Comparison of ENCODE assay signal across 34 cellular contexts in genomic region chr3:124014366-124014942, GRCh38. TPM values are rescaled to one million over a fixed set of nuclear protein-coding genes. Genes with fewer than 3 reads are reported as not detected.
A peak's percentile ranks its signal among the peaks of the same experiment; 100 is the strongest.
DNase-seq lines count a peak whose midpoint lies in the region; ATAC-seq and TF ChIP-seq lines count a peak whose summit lies in the region.
"Had no signal": no experiment of that assay in that cellular context is flagged by ENCODE, and none has a peak within 500 bp of the region (broad histone marks: within the 10 kb centered on the region; RNA-seq: fewer than 3 reads in every experiment).

No MANE protein-coding gene starts in this region.

- H3K36me3 Mint-ChIP-seq in natural killer cell, result no peaks in the 10 kb centered on the region
- no peaks in the 10 kb centered on the region for H3K36me3 Mint-ChIP-seq in CD8-positive, alpha-beta memory T cell
- H3K36me3 Mint-ChIP-seq: activated CD4-positive, alpha-beta memory T cell treated with anti-CD3 and anti-CD28 coated beads for 36 hours had no signal

- no peak overlapping the region for H3K4me3 ChIP-seq in SK-N-SH (ENCODE audit: low read depth in 2 of 2, low read length in 1 of 2)
- H3K4me3 ChIP-seq in fibroblast of mammary gland (ENCODE audit: control insufficient read depth, low read depth, low read length), result no peak overlapping the region
- H3K4me3 ChIP-seq in CD8-positive, alpha-beta memory T cell (ENCODE audit: low read length), result no peak overlapping the region
- H3K4me3 ChIP-seq: esophagus squamous epithelium, left lung, prostate gland, sigmoid colon, SJSA1, testis had no signal

- TF ChIP-seq CTCF in SK-N-SH (IDR thresholded peaks at IDR 0.05) (no peak), fibroblast of mammary gland (conservative IDR thresholded peaks at IDR 0.05; ENCODE audit: control insufficient read depth, insufficient read depth, low read depth, low read length) (no peak), natural killer cell (IDR thresholded peaks at IDR 0.05) (no peak)

- no peaks in the 10 kb centered on the region for H3K9me2 ChIP-seq in SK-N-SH

- no peak overlapping the region for H3K9ac ChIP-seq in SK-N-SH
- H3K9ac ChIP-seq: KMS-11 had no signal

- CTCF ChIA-PET in SK-N-SH (lab: Yijun Ruan, JAX), result interaction anchor here (1.0 to 7.7 kb wide), 10 partner anchors 18 to 536 kb away, joined by 3 to 97 read pairs (median 8); partner anchors contain the start of gene KALRN
- CTCF ChIA-PET in CD8-positive, alpha-beta memory T cell (lab: Charles Lee), result interaction anchor here (3.8 kb wide), 1 partner anchor 18 kb away, joined by 11 read pairs; the partner anchor contains the start of gene KALRN

- POLR2A ChIA-PET in SK-N-SH (lab: Yijun Ruan, JAX), result no interaction called here
- POLR2A ChIA-PET in CD8-positive, alpha-beta memory T cell (lab: Charles Lee), result no interaction called here

- no peaks in the 10 kb centered on the region for H3F3A ChIP-seq in SK-N-SH (replicated peaks; ENCODE audit: insufficient read depth)

- TF ChIP-seq EP300 in SK-N-SH (IDR thresholded peaks at IDR 0.05; ENCODE audit: borderline replicate concordance in 1 of 2, low read depth in 1 of 2, low read length in 1 of 2), result no peak

- no peak overlapping the region for H3K27ac Mint-ChIP-seq in natural killer cell
- H3K27ac Mint-ChIP-seq in CD8-positive, alpha-beta memory T cell, result no peak overlapping the region
- H3K27ac Mint-ChIP-seq: activated CD4-positive, alpha-beta memory T cell treated with anti-CD3 and anti-CD28 coated beads for 36 hours; activated T-helper 17 cell treated with anti-CD3 and anti-CD28 coated beads, Interleukin-2, amount 50 U/mL, for 72 hours; endodermal cell had no signal

- H3K4me2 ChIP-seq in SK-N-SH, result no peak overlapping the region
- H3K4me2 ChIP-seq: KMS-11 had no signal

- H3K79me2 ChIP-seq in SK-N-SH (ENCODE audit: insufficient read depth), result no peaks in the 10 kb centered on the region

- H3K4me1 ChIP-seq in SK-N-SH (ENCODE audit: control insufficient read depth in 1 of 2, insufficient read depth in 2 of 2, low read depth in 1 of 2, low read length in 1 of 2), result peaks cover 0 to 5% of the 10 kb centered on the region in 2 experiments; a peak in 1 of 4 replicates
- H3K4me1 ChIP-seq in CD8-positive, alpha-beta memory T cell (ENCODE audit: insufficient read depth, low read length), result no peaks in the 10 kb centered on the region
- H3K4me1 ChIP-seq: left lung, SJSA1, testis had no signal

- no peak overlapping the region for H2AFZ ChIP-seq in SK-N-SH (ENCODE audit: low read depth)

- H3K9me3 ChIP-seq in SK-N-SH, result no peaks in the 10 kb centered on the region
- no peaks in the 10 kb centered on the region for H3K9me3 ChIP-seq in CD8-positive, alpha-beta memory T cell (ENCODE audit: low read length)
- H3K9me3 ChIP-seq: esophagus squamous epithelium, left lung, neutrophil, prostate gland, sigmoid colon, SJSA1, testis had no signal

- no peak for ATAC-seq in SK-N-SH treated with all-trans-retinoic acid at 6 μM for 48 hours
- ATAC-seq in HG02798 (IDR thresholded peaks at IDR 0.05; ENCODE audit: poor library complexity, unreplicated experiment), result no peak
- ATAC-seq in natural killer cell, result no peak
- ATAC-seq: activated CD4-positive, CD25-positive, alpha-beta regulatory T cell treated with anti-CD3 and anti-CD28 coated beads, Interleukin-2, amount 50 U/mL, for 24 hours; activated T-helper 17 cell treated with anti-CD3 and anti-CD28 coated beads, Interleukin-2, amount 50 U/mL, for 72 hours; left lung had no signal

- H3K27me3 ChIP-seq in SK-N-SH (ENCODE audit: insufficient read depth), result no peaks in the 10 kb centered on the region
- H3K27me3 ChIP-seq in CD8-positive, alpha-beta memory T cell (ENCODE audit: insufficient read depth, low read length, poor library complexity, severe bottlenecking), result no peaks in the 10 kb centered on the region
- H3K27me3 ChIP-seq: left lung, sigmoid colon, SJSA1, testis had no signal

- intact Hi-C loops in natural killer cell (cut with micrococcal nuclease), result no loop called here

- WGBS in SK-N-SH (ENCODE audit: low lambda C conversion rate), result 74% methylated on average over 3 of the region's 3 CpGs

- no peak overlapping the region for H3K27ac ChIP-seq in SK-N-SH (ENCODE audit: low read depth in 2 of 2, low read length in 1 of 2)
- no peak overlapping the region for H3K27ac ChIP-seq in CD8-positive, alpha-beta memory T cell (ENCODE audit: low read depth, low read length)
- H3K27ac ChIP-seq: esophagus squamous epithelium, KMS-11, left lung, neutrophil, prostate gland, sigmoid colon, SJSA1, testis had no signal

- H3K36me3 ChIP-seq in SK-N-SH (replicated peaks in 1 of 2; ENCODE audit: control insufficient read depth in 1 of 2, insufficient read depth in 2 of 2, low read length in 1 of 2), result no peaks in the 10 kb centered on the region
- H3K36me3 ChIP-seq in CD8-positive, alpha-beta memory T cell (ENCODE audit: insufficient read depth, low read length), result no peaks in the 10 kb centered on the region
- H3K36me3 ChIP-seq: esophagus squamous epithelium, left lung, neutrophil, prostate gland, sigmoid colon, SJSA1 had no signal

- no peak for TF ChIP-seq RAD21 in SK-N-SH (IDR thresholded peaks at IDR 0.05; ENCODE audit: low read length)

- no peak for DNase-seq in SK-N-SH
- peak; percentile 45 for DNase-seq in RPMI7951 (ENCODE audit: low read depth)
- peak; percentile 31 for DNase-seq in fibroblast of mammary gland (ENCODE audit: low read depth)
- no peak for DNase-seq in GM19240 (ENCODE audit: insufficient read length, low spot score)
- DNase-seq in natural killer cell, result no peak
- no peak for DNase-seq in CD8-positive, alpha-beta memory T cell
- DNase-seq: activated CD4-positive, alpha-beta memory T cell treated with anti-CD3 and anti-CD28 coated beads for 36 hours; activated CD8-positive, alpha-beta memory T cell treated with anti-CD3 and anti-CD28 coated beads, Interleukin-2, amount 50 U/mL, for 4 hours; activated naive CD4-positive, alpha-beta T cell treated with anti-CD3 and anti-CD28 coated beads, Interleukin-2, amount 50 U/mL, for 16 hours; amniotic stem cell; DMS79; endodermal cell; esophagus squamous epithelium; HCEC 1CT; left lung; mesenchymal stem cell; NCI-H1417 treated with DMSO at 0.1 percent for 48 hours; NCI-H526; sigmoid colon; stimulated activated naive CD4-positive, alpha-beta T cell; testis had no signal

- H4K20me1 ChIP-seq in SK-N-SH (ENCODE audit: insufficient read depth), result no peaks in the 10 kb centered on the region

- no peaks in the 10 kb centered on the region for H3K4me1 Mint-ChIP-seq in natural killer cell
- no peaks in the 10 kb centered on the region for H3K4me1 Mint-ChIP-seq in CD8-positive, alpha-beta memory T cell
- H3K4me1 Mint-ChIP-seq: activated T-helper 17 cell treated with anti-CD3 and anti-CD28 coated beads, Interleukin-2, amount 50 U/mL, for 72 hours had no signal

- H3K9me3 Mint-ChIP-seq in natural killer cell, result no peaks in the 10 kb centered on the region
- H3K9me3 Mint-ChIP-seq in CD8-positive, alpha-beta memory T cell, result peaks cover 0 to 2% (median 0%) of the 10 kb centered on the region in 5 donors
- H3K9me3 Mint-ChIP-seq: activated CD4-positive, alpha-beta memory T cell treated with anti-CD3 and anti-CD28 coated beads for 36 hours; activated T-helper 17 cell treated with anti-CD3 and anti-CD28 coated beads, Interleukin-2, amount 50 U/mL, for 72 hours; endodermal cell had no signal

- no peak overlapping the region for H3K4me3 Mint-ChIP-seq in natural killer cell
- no peak overlapping the region for H3K4me3 Mint-ChIP-seq in CD8-positive, alpha-beta memory T cell
- H3K4me3 Mint-ChIP-seq: activated CD4-positive, alpha-beta memory T cell treated with anti-CD3 and anti-CD28 coated beads for 36 hours; activated T-helper 17 cell treated with anti-CD3 and anti-CD28 coated beads, Interleukin-2, amount 50 U/mL, for 72 hours; endodermal cell had no signal

- H3K27me3 Mint-ChIP-seq in natural killer cell (ENCODE audit: low read depth in 2 of 2), result peaks cover 24 to 59% of the 10 kb centered on the region in 2 donors
- peaks cover 22 to 57% of the 10 kb centered on the region in 2 donors for H3K27me3 Mint-ChIP-seq in CD8-positive, alpha-beta memory T cell

TF ChIP-seq in SK-N-SH, 30 proteins besides CTCF, POLR2A, EP300 and RAD21 (continues in another document):
- 0 out of 2 replicates have a peak, but pooled peaks have one; percentile 6 for TF ChIP-seq FOSL2 (IDR thresholded peaks at IDR 0.05; ENCODE audit: borderline replicate concordance, low read depth)
- TF ChIP-seq NFIC (IDR thresholded peaks at IDR 0.05; ENCODE audit: borderline replicate concordance), result peak; percentile 37; the same call in 1 of the 2 replicates

TF ChIP-seq in SK-N-SH treated with all-trans-retinoic acid at 6 μM for 48 hours, 23 proteins besides CTCF, POLR2A, EP300 and RAD21 (continues in another document):
- no peak for TF ChIP-seq TOX (CRISPR knock-in tag; IDR thresholded peaks at IDR 0.05; ENCODE audit: borderline replicate concordance)

RNA-seq across cellular contexts. Expression of gene KALRN, which starts 18.7 kb away (rescaled TPM):
- 10.1 and 11.0 TPM in 2 replicates for polyA plus RNA-seq in SK-N-SH (2012; rRNA removed)
- 7.3 and 8.3 TPM in 2 replicates for polyA plus RNA-seq in SK-N-SH (2012; cell fraction: cytosol; rRNA removed)
- 25.3 and 26.4 TPM in 2 replicates for polyA plus RNA-seq in SK-N-SH (2012; cell fraction: nucleus; rRNA removed)
- 0.88 and 1.4 TPM in 2 replicates for total RNA-seq in RPMI7951 (2014; rRNA removed; shearing (Covaris generic))
- total RNA-seq in natural killer cell, result 1 to 10 TPM; 1.5 to 4.2 (median 2.3) TPM
- total RNA-seq in CD8-positive, alpha-beta memory T cell, result 1 to 10 TPM; 5.1 to 5.4 TPM
- 2.6 TPM for polyA plus RNA-seq in CD8-positive, alpha-beta memory T cell

RNA-seq across cellular contexts. Expression of gene ROPN1, which starts 22.5 kb away (rescaled TPM):
- polyA plus RNA-seq in SK-N-SH (2012; rRNA removed), result 0.05 TPM in 1 of 2 replicates, not detected in the other
- polyA plus RNA-seq in SK-N-SH (2012; cell fraction: cytosol; rRNA removed), result not detected in 2 replicates
- 0.05 TPM in 1 of 2 replicates, not detected in the other for polyA plus RNA-seq in SK-N-SH (2012; cell fraction: nucleus; rRNA removed)
- 1.3 TPM in 1 of 2 replicates, not detected in the other for total RNA-seq in RPMI7951 (2014; rRNA removed; shearing (Covaris generic))
- not detected for total RNA-seq in natural killer cell
- not detected for total RNA-seq in CD8-positive, alpha-beta memory T cell
- polyA plus RNA-seq in CD8-positive, alpha-beta memory T cell, result not detected
- total RNA-seq: A673; activated CD4-positive, alpha-beta memory T cell treated with anti-CD3 and anti-CD28 coated beads for 36 hours; activated T-helper 17 cell treated with anti-CD3 and anti-CD28 coated beads, Interleukin-2, amount 50 U/mL, for 72 hours; cardiac septum; endodermal cell; glomerular endothelial cell; left lung; sigmoid colon; SJSA1; T-helper 1 cell treated with Interleukin-12 subunit alpha and Interleukin-12 subunit beta and Interleukin-4 antibody, amounts not matched to agents 30 ng/mL and 1 ng/mL, for 36 hours had no signal
- polyA plus RNA-seq: BJ had no signal

RNA-seq across cellular contexts. Expression of gene CCDC14, which starts 53.4 kb away (rescaled TPM):
- polyA plus RNA-seq in SK-N-SH (2012; rRNA removed), result 147 and 197 TPM in 2 replicates
- polyA plus RNA-seq in SK-N-SH (2012; cell fraction: cytosol; rRNA removed), result 30.5 and 42.1 TPM in 2 replicates
- 605 and 1,249 TPM in 2 replicates for polyA plus RNA-seq in SK-N-SH (2012; cell fraction: nucleus; rRNA removed)
- total RNA-seq in RPMI7951 (2014; rRNA removed; shearing (Covaris generic)), result 49.3 and 58.5 TPM in 2 replicates
- 10 to 100 TPM; 34.7 to 38.5 (median 37.8) TPM for total RNA-seq in natural killer cell
- 10 to 100 TPM; 31.6 to 36.0 TPM for total RNA-seq in CD8-positive, alpha-beta memory T cell
- polyA plus RNA-seq in CD8-positive, alpha-beta memory T cell, result 9.5 TPM

Comparison
In these comparisons a context has a peak if more than half of its experiments do, and no peak if none do; other contexts are left out.
1. DNase-seq: peak in RPMI7951 (single experiment) and fibroblast of mammary gland (single experiment); none in SK-N-SH (single experiment), GM19240 (single experiment), natural killer cell (single experiment) and CD8-positive, alpha-beta memory T cell (0 of 5).